22 cellular contexts compared by ENCODE assay signal in genomic region chr17:60679287-60679686, GRCh38. TPM values are rescaled to one million over a fixed set of nuclear protein-coding genes. Genes with fewer than 3 reads are reported as not detected.
DNase-seq lines count a peak whose midpoint lies in the region; ATAC-seq and TF ChIP-seq lines count a peak whose summit lies in the region.
"Had no signal": no experiment of that assay in that cellular context is flagged by ENCODE, and none has a peak within 500 bp of the region (broad histone marks: within the 10 kb centered on the region; RNA-seq: fewer than 3 reads in every experiment).

No MANE protein-coding gene starts in this region.

- TF ChIP-seq CTCF in endothelial cell (IDR thresholded peaks at IDR 0.05; ENCODE audit: unreplicated experiment), result no peak
- no peak for TF ChIP-seq CTCF in osteoblast (IDR thresholded peaks at IDR 0.05; ENCODE audit: extremely low read depth, low read depth, low read length)
- no peak for TF ChIP-seq CTCF in osteocyte (IDR thresholded peaks at IDR 0.05)

- H3K4me1 Mint-ChIP-seq in activated CD4-positive, alpha-beta T cell treated with anti-CD3 and anti-CD28 coated beads, Interleukin-2, amount 10 ng/mL, durations not matched to agents 7 days and 5 days, result peaks cover 24% of the 10 kb centered on the region
- H3K4me1 Mint-ChIP-seq in IgD-negative memory B cell, result peaks cover 13 to 19% (median 14%) of the 10 kb centered on the region in 3 donors
- peaks cover 13% of the 10 kb centered on the region for H3K4me1 Mint-ChIP-seq in endothelial cell (ENCODE audit: unreplicated experiment)
- peaks cover 26% of the 10 kb centered on the region for H3K4me1 Mint-ChIP-seq in osteocyte (ENCODE audit: unreplicated experiment)

- H3K27me3 Mint-ChIP-seq in activated CD4-positive, alpha-beta T cell treated with anti-CD3 and anti-CD28 coated beads, Interleukin-2, amount 10 ng/mL, durations not matched to agents 7 days and 5 days, result no peaks in the 10 kb centered on the region
- H3K27me3 Mint-ChIP-seq in IgD-negative memory B cell (no peaks in the 10 kb centered on the region), endothelial cell (ENCODE audit: unreplicated experiment) (peaks cover 1% of the 10 kb centered on the region), osteocyte (ENCODE audit: unreplicated experiment) (no peaks in the 10 kb centered on the region)
- H3K27me3 Mint-ChIP-seq: activated T-cell treated with anti-CD3 and anti-CD28 coated beads, Interleukin-2, amount 50 U/mL, for 24 hours had no signal

- H3K4me3 ChIP-seq in osteoblast (ENCODE audit: insufficient read depth, low read length), result no peak overlapping the region
- H3K4me3 ChIP-seq: A549, mucosa of descending colon, right atrium auricular region, upper lobe of right lung had no signal

- peak overlapping the region; percentile 45 for H3K4me3 Mint-ChIP-seq in activated CD4-positive, alpha-beta T cell treated with anti-CD3 and anti-CD28 coated beads, Interleukin-2, amount 10 ng/mL, durations not matched to agents 7 days and 5 days
- H3K4me3 Mint-ChIP-seq in IgD-negative memory B cell (peak overlapping the region in 3 of 4 donors; percentile 39 to 79 (median 73)), endothelial cell (ENCODE audit: unreplicated experiment) (peak overlapping the region; percentile 73), osteocyte (ENCODE audit: unreplicated experiment) (no peak overlapping the region)

- H3K27me3 ChIP-seq in osteoblast (ENCODE audit: insufficient read depth, low read length), result no peaks in the 10 kb centered on the region
- H3K27me3 ChIP-seq: brain microvascular endothelial cell, right atrium auricular region, upper lobe of right lung had no signal

- peaks cover 2% of the 10 kb centered on the region for H3K9me3 Mint-ChIP-seq in activated CD4-positive, alpha-beta T cell treated with anti-CD3 and anti-CD28 coated beads, Interleukin-2, amount 10 ng/mL, durations not matched to agents 7 days and 5 days
- H3K9me3 Mint-ChIP-seq in IgD-negative memory B cell (peaks cover 0 to 5% (median 0%) of the 10 kb centered on the region in 3 donors), endothelial cell (ENCODE audit: unreplicated experiment) (no peaks in the 10 kb centered on the region), osteocyte (ENCODE audit: unreplicated experiment) (no peaks in the 10 kb centered on the region)

- no peaks in the 10 kb centered on the region for H3K36me3 Mint-ChIP-seq in activated CD4-positive, alpha-beta T cell treated with anti-CD3 and anti-CD28 coated beads, Interleukin-2, amount 10 ng/mL, durations not matched to agents 7 days and 5 days (ENCODE audit: low read depth)
- peaks cover 6% of the 10 kb centered on the region for H3K36me3 Mint-ChIP-seq in IgD-negative memory B cell
- H3K36me3 Mint-ChIP-seq in endothelial cell (ENCODE audit: low read depth, unreplicated experiment), result no peaks in the 10 kb centered on the region
- H3K36me3 Mint-ChIP-seq in osteocyte (ENCODE audit: unreplicated experiment), result peaks cover 7% of the 10 kb centered on the region

- H2AFZ ChIP-seq in osteoblast (ENCODE audit: low read length), result no peak overlapping the region

- H3K36me3 ChIP-seq in osteoblast (ENCODE audit: insufficient read depth, low read length), result peaks cover 7% of the 10 kb centered on the region
- H3K36me3 ChIP-seq: brain microvascular endothelial cell, right atrium auricular region had no signal

- POLR2A ChIA-PET in activated CD4-positive, alpha-beta T cell treated with anti-CD3 and anti-CD28 coated beads, Interleukin-2, amount 10 ng/mL, durations not matched to agents 7 days and 5 days (lab: Charles Lee), result no interaction called here

- CTCF ChIA-PET in activated CD4-positive, alpha-beta T cell treated with anti-CD3 and anti-CD28 coated beads, Interleukin-2, amount 10 ng/mL, durations not matched to agents 7 days and 5 days (lab: Charles Lee), result interaction anchor here (0.7 kb wide), 1 partner anchor 101 kb away, joined by 4 read pairs; no protein-coding TSS in a partner anchor

- no peak for ATAC-seq in GM21528 (IDR thresholded peaks at IDR 0.05; ENCODE audit: low FRiP score, unreplicated experiment)
- ATAC-seq: A549, HepG2, left colon, mucosa of descending colon, upper lobe of right lung had no signal

- no peaks in the 10 kb centered on the region for H4K20me1 ChIP-seq in osteoblast (ENCODE audit: insufficient read depth, low read length)

- no peak overlapping the region for H3K27ac Mint-ChIP-seq in activated CD4-positive, alpha-beta T cell treated with anti-CD3 and anti-CD28 coated beads, Interleukin-2, amount 10 ng/mL, durations not matched to agents 7 days and 5 days
- H3K27ac Mint-ChIP-seq in IgD-negative memory B cell (no peak overlapping the region), endothelial cell (ENCODE audit: unreplicated experiment) (no peak overlapping the region), osteocyte (ENCODE audit: unreplicated experiment) (no peak overlapping the region)

- peaks cover 8% of the 10 kb centered on the region for H3K79me2 ChIP-seq in osteoblast (ENCODE audit: insufficient read depth, low read length)

- peaks cover 11% of the 10 kb centered on the region for H3K4me1 ChIP-seq in osteoblast (ENCODE audit: insufficient read depth, low read length)

- no peaks in the 10 kb centered on the region for H3K9me3 ChIP-seq in osteoblast (ENCODE audit: low read depth, low read length)
- H3K9me3 ChIP-seq: A549, mucosa of descending colon, right atrium auricular region, upper lobe of right lung had no signal

- H3K4me2 ChIP-seq in osteoblast (ENCODE audit: insufficient read depth, low read length), result no peak overlapping the region

- H3K27ac ChIP-seq in osteoblast (ENCODE audit: low read depth, low read length), result no peak overlapping the region
- H3K27ac ChIP-seq: A549, brain microvascular endothelial cell, coronary artery, right atrium auricular region, RWPE1, upper lobe of right lung had no signal

- no peak for DNase-seq in activated CD4-positive, alpha-beta T cell treated with anti-CD3 and anti-CD28 coated beads, Interleukin-2, amount 10 ng/mL, durations not matched to agents 7 days and 5 days
- no peak for DNase-seq in activated CD4-positive, alpha-beta T cell treated with anti-CD3 and anti-CD28 coated beads, Interleukin-2, amount 50 U/mL, for 1 hour
- no peak for DNase-seq in endothelial cell (ENCODE audit: low spot score)
- peak; percentile 2 for DNase-seq in osteoblast (ENCODE audit: insufficient read length, low spot score, missing footprints)
- DNase-seq in DMS53 (lab: John Stamatoyannopoulos, UW), result no peak
- no peak for DNase-seq in osteocyte (ENCODE audit: extremely low spot score, unreplicated experiment)
- DNase-seq: activated T-cell treated with anti-CD3 and anti-CD28 coated beads, Interleukin-2, amount 50 U/mL, for 24 hours; brain microvascular endothelial cell; left colon; mucosa of descending colon; NCI-H1417; NCI-H2107; NCI-H524; stimulated activated CD4-positive, alpha-beta T cell treated with anti-CD3 and anti-CD28 coated beads, Interleukin-12 subunit alpha, Interleukin-12 subunit beta, amount 100 ng/mL, for 4 hours; upper lobe of right lung had no signal

RNA-seq across cellular contexts. Expression of gene BCAS3, which starts 1.6 kb away (rescaled TPM):
- total RNA-seq in activated CD4-positive, alpha-beta T cell treated with anti-CD3 and anti-CD28 coated beads, Interleukin-2, amount 10 ng/mL, durations not matched to agents 7 days and 5 days, result 10 to 100 TPM; 15.5 to 16.4 TPM
- polyA plus RNA-seq in IgD-negative memory B cell, result 23.2 TPM
- 38.1 TPM for total RNA-seq in endothelial cell (ENCODE audit: unreplicated experiment)
- total RNA-seq in osteoblast, result 31.5 and 32.7 TPM in 2 replicates
- total RNA-seq in osteocyte, result 35.7 and 43.4 TPM in 2 replicates
